In genomic region chr16:22786284-22786683, GRCh38 we compare ENCODE assay signal across 22 cellular contexts. TPM values are rescaled to one million over a fixed set of nuclear protein-coding genes. Genes with fewer than 3 reads are reported as not detected.
"Had no signal": no experiment of that assay in that cellular context is flagged by ENCODE, and none has a peak within 500 bp of the region (broad histone marks: within the 10 kb centered on the region; RNA-seq: fewer than 3 reads in every experiment).

No MANE protein-coding gene starts in this region.

- H3K4me2 ChIP-seq: hepatocyte, neural progenitor cell had no signal

- H2AFZ ChIP-seq: hepatocyte, neural progenitor cell had no signal

- H3K27me3 ChIP-seq: dorsolateral prefrontal cortex, hepatocyte, neural progenitor cell, right atrium auricular region, tibial nerve, upper lobe of left lung had no signal

- H3K27ac ChIP-seq: dorsolateral prefrontal cortex, hepatocyte, neural progenitor cell, prostate gland, right atrium auricular region, thoracic aorta, tibial nerve, upper lobe of left lung had no signal

- DNase-seq: dorsolateral prefrontal cortex; effector CD4-positive, alpha-beta T cell; head of caudate nucleus; kidney; nucleus accumbens; stimulated activated CD4-positive, alpha-beta T cell treated with anti-CD3 and anti-CD28 coated beads, Interleukin-2, amount 100 ng/mL, for 24 hours; stimulated activated CD4-positive, alpha-beta T cell treated with anti-CD3 and anti-CD28 coated beads, Interleukin-4, amount 100 ng/mL, for 24 hours; stimulated activated naive CD4-positive, alpha-beta T cell treated with Interleukin-2 at 50 U/mL for 16 hours; upper lobe of left lung had no signal

- H3K9me3 ChIP-seq: prostate gland, right atrium auricular region, thoracic aorta, tibial nerve, upper lobe of left lung had no signal

- H3K36me3 ChIP-seq: neural progenitor cell, prostate gland, right atrium auricular region, thoracic aorta, tibial nerve, upper lobe of left lung had no signal

- H3K9ac ChIP-seq: neural progenitor cell had no signal

- ATAC-seq: left lobe of liver; sciatic nerve; stimulated activated effector memory CD8-positive, alpha-beta T cell treated with anti-CD3 and anti-CD28 coated beads, Interleukin-12 subunit alpha, Interleukin-12 subunit beta, amount 100 ng/mL, for 72 hours had no signal

- H3K4me3 ChIP-seq: dorsolateral prefrontal cortex, hepatocyte, lung, neural progenitor cell, prostate gland, right atrium auricular region, thoracic aorta, tibial nerve, upper lobe of left lung had no signal

- H3K4me1 ChIP-seq: prostate gland, right atrium auricular region, tibial nerve, upper lobe of left lung had no signal

- H3K79me2 ChIP-seq: hepatocyte had no signal

RNA-seq across cellular contexts. Expression of gene HS3ST2, which starts 27.7 kb away (rescaled TPM):
- total RNA-seq: fibroblast of villous mesenchyme, mononuclear cell, osteocyte had no signal
